ENCODE assay signal across 8 cellular contexts in the genomic region with DNA sequence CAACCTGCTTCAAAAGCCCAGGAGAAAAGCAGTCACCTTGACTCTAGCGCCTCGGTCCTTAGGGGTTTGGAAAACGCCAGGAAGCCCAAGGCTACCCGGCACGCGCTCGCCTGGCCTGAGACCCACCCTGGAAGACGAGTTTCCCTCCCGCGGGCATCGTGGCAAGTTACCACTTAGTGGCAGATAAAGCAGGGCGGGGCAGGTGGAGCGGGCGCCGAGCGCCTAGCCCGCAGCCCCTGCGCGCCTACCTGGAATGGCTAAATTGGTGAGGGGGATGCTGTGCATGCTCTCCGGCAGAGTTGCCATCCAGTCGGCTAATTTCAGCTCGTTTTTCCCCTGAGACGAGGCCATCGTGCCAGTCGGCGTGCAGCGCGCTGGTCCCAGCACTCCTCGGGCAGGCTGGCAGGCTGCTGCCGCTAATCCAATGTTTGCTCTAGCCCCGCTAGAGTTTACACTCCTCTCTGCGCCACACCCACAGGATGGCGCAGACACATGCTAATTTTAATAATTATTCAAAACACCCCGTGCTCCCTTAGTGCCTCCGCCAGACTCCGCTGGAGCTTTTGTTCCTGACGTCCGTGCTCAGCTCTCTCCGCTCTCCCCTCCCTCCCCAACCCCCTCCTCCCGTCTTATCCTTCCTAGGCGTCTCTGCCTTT. TPM values are rescaled to one million over a fixed set of nuclear protein-coding genes. Genes with fewer than 3 reads are reported as not detected.
DNase-seq lines count a peak whose midpoint lies in the region; ATAC-seq and TF ChIP-seq lines count a peak whose summit lies in the region.

A gene with protein sequence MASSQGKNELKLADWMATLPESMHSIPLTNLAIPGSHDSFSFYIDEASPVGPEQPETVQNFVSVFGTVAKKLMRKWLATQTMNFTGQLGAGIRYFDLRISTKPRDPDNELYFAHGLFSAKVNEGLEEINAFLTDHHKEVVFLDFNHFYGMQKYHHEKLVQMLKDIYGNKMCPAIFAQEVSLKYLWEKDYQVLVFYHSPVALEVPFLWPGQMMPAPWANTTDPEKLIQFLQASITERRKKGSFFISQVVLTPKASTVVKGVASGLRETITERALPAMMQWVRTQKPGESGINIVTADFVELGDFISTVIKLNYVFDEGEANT (minus strand): TSS at position 426 of the 656 bp plus-strand sequence. CDS start 75 bp downstream, at position 351.

- H2BK15ac ChIP-seq in H9 (ENCODE audit: low read depth, low read length): no peak within 1 kb of the TSS

- in situ Hi-C loops in ACHN (cut with HindIII; ENCODE audit: low pct_ligation_motif_present, low pct_unique_long_range_greater_than_20kb, low sequenced_read_pairs): no loop called here

- TF ChIP-seq POLR2A in Peyer's patch (IDR thresholded peaks at IDR 0.05): no peak

- H4K5ac ChIP-seq in H9 (ENCODE audit: insufficient read length, low read depth, low read length): no peak within 1 kb of the TSS

- H3K9me3 ChIP-seq in H9 (ENCODE audit: control insufficient read depth, low read depth, low read length): no peaks in the 10 kb centered on the region
- H3K9me3 ChIP-seq in Peyer's patch: no peaks in the 10 kb centered on the region

- no peak within 1 kb of the TSS for H2BK12ac ChIP-seq in H9 (ENCODE audit: insufficient read length, low read depth, low read length)

- no peaks in the 10 kb centered on the region for H3K36me3 ChIP-seq in Peyer's patch

- peak within 1 kb of the TSS; percentile 64 to 80 for H3K4me3 Mint-ChIP-seq in H9

- no peaks in the 10 kb centered on the region for H3K79me2 ChIP-seq in H9 (ENCODE audit: insufficient read depth, low read length)

- no CpG with 5 or more reads among the region's 41 CpGs for WGBS in H9 (ENCODE audit: extremely low coverage, insufficient read length, low lambda C conversion rate)

- no peaks in the 10 kb centered on the region; a peak in 1 of 7 replicates for H3K36me3 Mint-ChIP-seq in H9 (ENCODE audit: insufficient read depth in 1 of 3, low read depth in 3 of 3)

- peak within 1 kb of the TSS in 1 of 3 experiments; percentile 55; a peak in 1 of 7 replicates for H3K27ac Mint-ChIP-seq in H9

- peaks cover 7% of the 10 kb centered on the region for H3K23me2 ChIP-seq in H9 (ENCODE audit: insufficient read length, low read depth, low read length, poor library complexity, severe bottlenecking)

- no peaks in the 10 kb centered on the region for H3K9me3 Mint-ChIP-seq in H9

- no peak within 1 kb of the TSS for H2BK120ac ChIP-seq in H9 (ENCODE audit: low read depth, low read length, poor library complexity, severe bottlenecking)

- H3T11ph ChIP-seq in H9 (ENCODE audit: low read length): no peak within 1 kb of the TSS

- H2BK20ac ChIP-seq in H9 (ENCODE audit: low read depth, low read length, poor library complexity, severe bottlenecking): no peak within 1 kb of the TSS

- no peak within 1 kb of the TSS for H3K56ac ChIP-seq in H9 (ENCODE audit: insufficient read length, low read depth, low read length)

- no peaks in the 10 kb centered on the region for H3K79me1 ChIP-seq in H9 (ENCODE audit: insufficient read depth, low read depth, low read length, poor library complexity, severe bottlenecking)

- no peaks in the 10 kb centered on the region for H4K20me1 ChIP-seq in H9 (ENCODE audit: control insufficient read depth, insufficient read depth, insufficient read length)

- intact Hi-C loops in Right ventricle myocardium superior (cut with DNase I): loop anchor here (10.0 kb wide), 1 partner anchor 136 kb away; no protein-coding TSS in a partner anchor
- intact Hi-C loops in posterior vena cava (cut with DNase I): loop anchor here in 1 of 2 donors (10.0 kb wide), 1 partner anchor 236 kb away; no protein-coding TSS in a partner anchor

- no peak within 1 kb of the TSS for H3K23ac ChIP-seq in H9 (ENCODE audit: insufficient read length, low read depth, low read length)

- DNase-seq in H9 (peak; percentile 43), Peyer's patch (peak in 2 of 3 donors; percentile 46 to 53), Right ventricle myocardium superior (peak; percentile 76), posterior vena cava (ENCODE audit: low spot score) (peak; percentile 75), NCI-H187 (lab: John Stamatoyannopoulos, UW) (no peak), ACHN (no peak), putamen (ENCODE audit: low spot score) (no peak)

- no peak within 1 kb of the TSS for H2AK5ac ChIP-seq in H9 (ENCODE audit: insufficient read length, low read length)

- H3K4me1 ChIP-seq in H9 (ENCODE audit: insufficient read depth, low read length) (peaks cover 2% of the 10 kb centered on the region; the same call in 1 of the 2 replicates), Peyer's patch (peaks cover 0 to 6% (median 0%) of the 10 kb centered on the region in 4 donors)

- H3K4me1 Mint-ChIP-seq in H9: peaks cover 24 to 25% of the 10 kb centered on the region in 2 experiments

- TF ChIP-seq CTCF in H9 (conservative IDR thresholded peaks at IDR 0.05): no peak
- no peak for TF ChIP-seq CTCF in Peyer's patch (IDR thresholded peaks at IDR 0.05)

- H4K91ac ChIP-seq in H9 (ENCODE audit: insufficient read length, low read depth, low read length): no peak within 1 kb of the TSS

- peaks cover 54% of the 10 kb centered on the region for H3K27me3 Mint-ChIP-seq in H9 (ENCODE audit: low read depth)

- peak within 1 kb of the TSS; percentile 19 to 51 (median 37) for H3K4me3 ChIP-seq in Peyer's patch

- no peak within 1 kb of the TSS for H2BK5ac ChIP-seq in H9 (ENCODE audit: insufficient read length, low read length)

- peaks cover 19% of the 10 kb centered on the region; the same call in 1 of the 2 replicates for H3K27me3 ChIP-seq in H9 (ENCODE audit: insufficient read depth, low read length)
- no peaks in the 10 kb centered on the region for H3K27me3 ChIP-seq in Peyer's patch

- H3K27ac ChIP-seq in H9 (ENCODE audit: insufficient read length, low read depth, low read length) (no peak within 1 kb of the TSS), Peyer's patch (no peak within 1 kb of the TSS)

- no peak within 1 kb of the TSS for H3K9ac ChIP-seq in H9 (ENCODE audit: extremely low read depth, insufficient read length, low read length)

- peak within 1 kb of the TSS; percentile 61 for H3K4me2 ChIP-seq in H9 (ENCODE audit: insufficient read depth, insufficient read length, low read length)

- no peak within 1 kb of the TSS for H4K8ac ChIP-seq in H9 (replicated peaks; ENCODE audit: insufficient read length, low read depth, low read length)

- ATAC-seq in Right ventricle myocardium superior (ENCODE audit: poor library complexity) (peak; percentile 91), HG02798 (IDR thresholded peaks at IDR 0.05; ENCODE audit: poor library complexity, unreplicated experiment) (no peak)

- no peak within 1 kb of the TSS for H3K14ac ChIP-seq in H9 (ENCODE audit: insufficient read depth, low read length)

- H2AFZ ChIP-seq in H9 (ENCODE audit: low read length): peak within 1 kb of the TSS; percentile 72

- H3K4ac ChIP-seq in H9 (ENCODE audit: low read depth, low read length): no peak within 1 kb of the TSS

- H3K18ac ChIP-seq in H9 (ENCODE audit: insufficient read length, low read depth, low read length): no peak within 1 kb of the TSS

RNA-seq across cellular contexts. Expression of the gene that starts here (rescaled TPM):
- total RNA-seq in H9 (2021) (not detected in 2 replicates), Peyer's patch (1 to 10 TPM in 3 of 4 donors, under 1 TPM in 1; 0.83 to 2.8 (median 1.6) TPM), Right ventricle myocardium superior (79.3 TPM), posterior vena cava (10 to 100 TPM; 22.0 to 24.4 TPM)

Comparison
In these comparisons a context has a peak if more than half of its experiments do, and no peak if none do; other contexts are left out.
1. RNA of the gene that starts here (total RNA-seq): 79.3 TPM in Right ventricle myocardium superior (single experiment) and 22.0 to 24.4 TPM in posterior vena cava; 0.83 to 2.8 TPM in Peyer's patch and not detected in H9; every median in the first group is over 4 times any median in the second.
2. Peak in DNase-seq and H3K4me2 ChIP-seq in H9; RNA of the gene not detected or under 1 TPM.
3. DNase-seq: peak in Peyer's patch (2 of 3), Right ventricle myocardium superior (single experiment) and posterior vena cava (single experiment); none in NCI-H187 (0 of 2), ACHN (single experiment) and putamen (single experiment).